Comparison of ENCODE assay signal across 10 cellular contexts in the genomic region with DNA sequence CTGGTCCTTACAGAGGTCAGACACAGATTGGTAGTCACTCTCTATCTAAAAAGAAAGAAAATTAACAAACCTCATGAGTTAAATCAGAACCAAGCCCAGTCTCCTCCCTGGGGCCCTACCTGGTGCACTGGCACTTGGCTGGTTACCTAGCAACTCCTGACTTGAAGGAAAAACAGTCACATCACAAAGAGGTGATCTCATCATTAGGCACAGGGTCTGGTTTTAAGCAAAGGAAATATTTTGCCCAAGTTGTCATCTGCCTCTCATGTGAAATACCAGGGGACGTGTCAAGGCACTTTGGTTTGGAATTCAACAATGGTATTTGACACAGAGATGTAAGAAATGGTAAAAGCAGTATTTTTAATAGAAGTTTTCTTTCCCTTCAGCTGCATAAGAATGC. TPM values are rescaled to one million over a fixed set of nuclear protein-coding genes. Genes with fewer than 3 reads are reported as not detected.
DNase-seq lines count a peak whose midpoint lies in the region; ATAC-seq and TF ChIP-seq lines count a peak whose summit lies in the region.
"Had no signal": no experiment of that assay in that cellular context is flagged by ENCODE, and none has a peak within 500 bp of the region (broad histone marks: within the 10 kb centered on the region; RNA-seq: fewer than 3 reads in every experiment).

No MANE protein-coding gene starts in this region.

- DNase-seq in activated naive CD4-positive, alpha-beta T cell treated with anti-CD3 and anti-CD28 coated beads, Interleukin-2, amount 50 U/mL, for 72 hours (ENCODE audit: low spot score in 2 of 2): peak in 1 of 2 donors; percentile 8
- no peak for DNase-seq in activated naive CD4-positive, alpha-beta T cell (lab: John Stamatoyannopoulos, UW)
- peak; percentile 77 for DNase-seq in RWPE2 (ENCODE audit: low spot score)
- DNase-seq in hepatic stellate cell (ENCODE audit: low spot score): peak; percentile 19
- no peak for DNase-seq in type B pancreatic cell (ENCODE audit: extremely low spot score, unreplicated experiment)
- DNase-seq in activated CD8-positive, alpha-beta memory T cell treated with anti-CD3 and anti-CD28 coated beads for 24 hours: no peak
- DNase-seq in hippocampal formation (lab: John Stamatoyannopoulos, UW): no peak
- no peak for DNase-seq in NCI-H1105 (lab: John Stamatoyannopoulos, UW)
- DNase-seq: heart right ventricle, retina had no signal

- peaks cover 23% of the 10 kb centered on the region for H3K4me1 Mint-ChIP-seq in type B pancreatic cell (ENCODE audit: unreplicated experiment)

- H3K36me3 ChIP-seq in RWPE2 (ENCODE audit: low read depth): no peaks in the 10 kb centered on the region
- H3K36me3 ChIP-seq: heart right ventricle had no signal

- peak overlapping the region; percentile 46 for H3K4me3 Mint-ChIP-seq in type B pancreatic cell

- ATAC-seq in activated naive CD4-positive, alpha-beta T cell treated with anti-CD3 and anti-CD28 coated beads, Interleukin-2, amount 50 U/mL, for 72 hours: peak; percentile 76 to 92
- peak; percentile 84 for ATAC-seq in RWPE2 (ENCODE audit: low read depth)
- ATAC-seq: heart right ventricle had no signal

- H3K27ac ChIP-seq in RWPE2 (ENCODE audit: poor library complexity, severe bottlenecking): peak overlapping the region; percentile 83
- H3K27ac ChIP-seq: heart right ventricle had no signal

- H3K36me3 Mint-ChIP-seq in activated naive CD4-positive, alpha-beta T cell treated with anti-CD3 and anti-CD28 coated beads, Interleukin-2, amount 50 U/mL, for 72 hours: no peaks in the 10 kb centered on the region
- H3K36me3 Mint-ChIP-seq in type B pancreatic cell: no peaks in the 10 kb centered on the region

- no peak for TF ChIP-seq CTCF in RWPE2 (IDR thresholded peaks at IDR 0.05; ENCODE audit: poor library complexity, severe bottlenecking)
- TF ChIP-seq CTCF in type B pancreatic cell (conservative IDR thresholded peaks at IDR 0.05): no peak

- peak overlapping the region; percentile 45 to 53 for H3K27ac Mint-ChIP-seq in activated naive CD4-positive, alpha-beta T cell treated with anti-CD3 and anti-CD28 coated beads, Interleukin-2, amount 50 U/mL, for 72 hours
- peak overlapping the region; percentile 86 for H3K27ac Mint-ChIP-seq in type B pancreatic cell

- no peaks in the 10 kb centered on the region for H3K9me3 Mint-ChIP-seq in activated naive CD4-positive, alpha-beta T cell treated with anti-CD3 and anti-CD28 coated beads, Interleukin-2, amount 50 U/mL, for 72 hours
- no peaks in the 10 kb centered on the region for H3K9me3 Mint-ChIP-seq in type B pancreatic cell

- no peak overlapping the region for H3K4me3 ChIP-seq in RWPE2 (ENCODE audit: severe bottlenecking)
- H3K4me3 ChIP-seq: heart right ventricle had no signal

- no peaks in the 10 kb centered on the region for H3K27me3 ChIP-seq in RWPE2 (ENCODE audit: insufficient read depth, poor library complexity, severe bottlenecking)

- H3K4me1 ChIP-seq in RWPE2 (ENCODE audit: insufficient read depth, poor library complexity, severe bottlenecking): peaks cover 33% of the 10 kb centered on the region
- H3K4me1 ChIP-seq: heart right ventricle had no signal

- H3K27me3 Mint-ChIP-seq in type B pancreatic cell: peaks cover 3% of the 10 kb centered on the region

- no peaks in the 10 kb centered on the region for H3K9me3 ChIP-seq in RWPE2 (ENCODE audit: severe bottlenecking)
- H3K9me3 ChIP-seq: heart right ventricle had no signal

RNA-seq across cellular contexts. Expression of gene FMN1, which starts 47.7 kb away (rescaled TPM):
- total RNA-seq in activated naive CD4-positive, alpha-beta T cell treated with anti-CD3 and anti-CD28 coated beads, Interleukin-2, amount 50 U/mL, for 72 hours: 1 to 10 TPM; 1.1 to 4.5 TPM
- 15.8 and 22.1 TPM in 2 replicates for total RNA-seq in type B pancreatic cell (ENCODE audit: low replicate concordance)

Comparison
In these comparisons a context has a peak if more than half of its experiments do, and no peak if none do; other contexts are left out.
1. DNase-seq: peak in RWPE2 (single experiment) and hepatic stellate cell (single experiment); none in activated naive CD4-positive, alpha-beta T cell (0 of 4), type B pancreatic cell (single experiment), activated CD8-positive, alpha-beta memory T cell treated with anti-CD3 and anti-CD28 coated beads for 24 hours (single experiment), hippocampal formation (0 of 2) and NCI-H1105 (single experiment).